Comparison of ENCODE assay signal across 2 cellular contexts in the genomic region with DNA sequence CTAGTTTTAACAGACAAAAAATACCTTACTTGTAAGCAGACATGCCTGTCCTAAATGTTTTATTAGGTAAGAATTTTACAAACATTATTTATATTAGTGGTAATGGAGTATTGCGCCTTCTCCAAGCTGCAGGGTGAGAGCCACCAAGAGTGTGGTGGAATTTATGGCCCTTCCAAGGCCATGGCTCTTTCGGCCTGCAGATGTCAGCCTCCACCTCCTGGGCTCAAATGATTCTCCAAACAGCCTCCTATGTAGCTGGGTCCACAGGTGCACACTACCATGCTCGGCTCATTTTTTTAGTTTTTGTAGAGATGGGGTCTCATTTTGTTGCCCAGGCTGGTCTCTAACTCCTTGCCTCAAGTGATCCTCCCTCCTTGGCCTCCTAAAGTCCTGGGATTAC.
TF ChIP-seq lines count a peak whose summit lies in the region.

No MANE protein-coding gene starts in this region.

TF ChIP-seq in IMR-90, 13 proteins besides CTCF, POLR2A, EP300 and RAD21:
- TF ChIP-seq CEBPB (IDR thresholded peaks at IDR 0.05; ENCODE audit: low read depth, low read length) (no peak), MAFK (IDR thresholded peaks at IDR 0.05; ENCODE audit: low read depth, low read length) (no peak), NFE2L2 (IDR thresholded peaks at IDR 0.05; ENCODE audit: low read depth, low read length) (no peak), MXI1 (IDR thresholded peaks at IDR 0.05; ENCODE audit: borderline replicate concordance, low read depth, low read length) (no peak), RCOR1 (IDR thresholded peaks at IDR 0.05; ENCODE audit: insufficient replicate concordance, low read length) (no peak), MAZ (IDR thresholded peaks at IDR 0.05; ENCODE audit: borderline replicate concordance, low read depth, low read length) (no peak), RFX5 (IDR thresholded peaks at IDR 0.05; ENCODE audit: low read depth, low read length) (no peak), CHD1 (IDR thresholded peaks at IDR 0.05; ENCODE audit: low read depth, low read length) (no peak), FOS (IDR thresholded peaks at IDR 0.05; ENCODE audit: low read depth, low read length) (no peak), SMC3 (IDR thresholded peaks at IDR 0.05; ENCODE audit: low read depth, low read length) (no peak)
- TF ChIP-seq, protein P1, sequence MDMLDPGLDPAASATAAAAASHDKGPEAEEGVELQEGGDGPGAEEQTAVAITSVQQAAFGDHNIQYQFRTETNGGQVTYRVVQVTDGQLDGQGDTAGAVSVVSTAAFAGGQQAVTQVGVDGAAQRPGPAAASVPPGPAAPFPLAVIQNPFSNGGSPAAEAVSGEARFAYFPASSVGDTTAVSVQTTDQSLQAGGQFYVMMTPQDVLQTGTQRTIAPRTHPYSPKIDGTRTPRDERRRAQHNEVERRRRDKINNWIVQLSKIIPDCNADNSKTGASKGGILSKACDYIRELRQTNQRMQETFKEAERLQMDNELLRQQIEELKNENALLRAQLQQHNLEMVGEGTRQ (IDR thresholded peaks at IDR 0.05; ENCODE audit: low read depth, low read length), result no peak
- TF ChIP-seq, protein P2, sequence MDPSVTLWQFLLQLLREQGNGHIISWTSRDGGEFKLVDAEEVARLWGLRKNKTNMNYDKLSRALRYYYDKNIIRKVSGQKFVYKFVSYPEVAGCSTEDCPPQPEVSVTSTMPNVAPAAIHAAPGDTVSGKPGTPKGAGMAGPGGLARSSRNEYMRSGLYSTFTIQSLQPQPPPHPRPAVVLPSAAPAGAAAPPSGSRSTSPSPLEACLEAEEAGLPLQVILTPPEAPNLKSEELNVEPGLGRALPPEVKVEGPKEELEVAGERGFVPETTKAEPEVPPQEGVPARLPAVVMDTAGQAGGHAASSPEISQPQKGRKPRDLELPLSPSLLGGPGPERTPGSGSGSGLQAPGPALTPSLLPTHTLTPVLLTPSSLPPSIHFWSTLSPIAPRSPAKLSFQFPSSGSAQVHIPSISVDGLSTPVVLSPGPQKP (IDR thresholded peaks at IDR 0.05; ENCODE audit: borderline replicate concordance, low read depth, low read length), result no peak

TF ChIP-seq in WTC11, 78 proteins besides CTCF, POLR2A, EP300 and RAD21:
- TF ChIP-seq, protein P3, sequence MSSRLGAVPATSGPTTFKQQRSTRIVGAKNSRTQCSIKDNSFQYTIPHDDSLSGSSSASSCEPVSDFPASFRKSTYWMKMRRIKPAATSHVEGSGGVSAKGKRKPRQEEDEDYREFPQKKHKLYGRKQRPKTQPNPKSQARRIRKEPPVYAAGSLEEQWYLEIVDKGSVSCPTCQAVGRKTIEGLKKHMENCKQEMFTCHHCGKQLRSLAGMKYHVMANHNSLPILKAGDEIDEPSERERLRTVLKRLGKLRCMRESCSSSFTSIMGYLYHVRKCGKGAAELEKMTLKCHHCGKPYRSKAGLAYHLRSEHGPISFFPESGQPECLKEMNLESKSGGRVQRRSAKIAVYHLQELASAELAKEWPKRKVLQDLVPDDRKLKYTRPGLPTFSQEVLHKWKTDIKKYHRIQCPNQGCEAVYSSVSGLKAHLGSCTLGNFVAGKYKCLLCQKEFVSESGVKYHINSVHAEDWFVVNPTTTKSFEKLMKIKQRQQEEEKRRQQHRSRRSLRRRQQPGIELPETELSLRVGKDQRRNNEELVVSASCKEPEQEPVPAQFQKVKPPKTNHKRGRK (CRISPR knock-in tag; IDR thresholded peaks at IDR 0.05; ENCODE audit: borderline replicate concordance), result no peak
TF ChIP-seq in WTC11: peak in this region for 0.
